Comparison of ENCODE assay signal across 26 cellular contexts in genomic region chr7:156124356-156124755, GRCh38.
"Had no signal": no experiment of that assay in that cellular context is flagged by ENCODE, and none has a peak within 500 bp of the region (broad histone marks: within the 10 kb centered on the region; RNA-seq: fewer than 3 reads in every experiment).

No MANE protein-coding gene starts in this region.

- H3K27ac ChIP-seq: colonic mucosa, coronary artery, dorsolateral prefrontal cortex, epithelial cell of prostate, esophagus muscularis mucosa, esophagus squamous epithelium, foreskin keratinocyte, gastrocnemius medialis, gastroesophageal sphincter had no signal

- ATAC-seq: effector memory CD8-positive, alpha-beta T cell; esophagus mucosa; foreskin keratinocyte; gastrocnemius medialis; gastroesophageal sphincter had no signal

- H3K4me3 Mint-ChIP-seq: dendritic cell treated with granulocyte-macrophage colony-stimulating factor and Interleukin-4, amounts not matched to agents 40 ng/mL and 50 ng/mL, for 4 days; effector memory CD8-positive, alpha-beta T cell; endodermal cell had no signal

- H3K9me3 ChIP-seq: colonic mucosa, esophagus muscularis mucosa, esophagus squamous epithelium, gastrocnemius medialis, gastroesophageal sphincter had no signal

- DNase-seq: colonic mucosa; cortex of kidney; dermis blood vessel endothelial cell; dorsolateral prefrontal cortex; effector CD4-positive, alpha-beta T cell; effector CD8-positive, alpha-beta T cell; effector memory CD4-positive, alpha-beta T cell; effector memory CD8-positive, alpha-beta T cell; erythroblast; esophagus squamous epithelium; foreskin fibroblast; foreskin keratinocyte; foreskin melanocyte; gastrocnemius medialis; glutamatergic neuron had no signal

- H3K36me3 ChIP-seq: colonic mucosa, esophagus muscularis mucosa, esophagus squamous epithelium, gastrocnemius medialis, gastroesophageal sphincter had no signal

- H3K4me1 Mint-ChIP-seq: endodermal cell had no signal

- H3K4me1 ChIP-seq: colonic mucosa, esophagus muscularis mucosa, foreskin keratinocyte, gastrocnemius medialis, gastroesophageal sphincter had no signal

- FAIRE-seq: colon, endometrium, endothelial cell of umbilical vein, frontal cortex had no signal

- H3K27ac Mint-ChIP-seq: dendritic cell treated with granulocyte-macrophage colony-stimulating factor and Interleukin-4, amounts not matched to agents 40 ng/mL and 50 ng/mL, for 4 days; effector memory CD8-positive, alpha-beta T cell; endodermal cell had no signal

- H3K4me3 ChIP-seq: colonic mucosa, coronary artery, dorsolateral prefrontal cortex, esophagus muscularis mucosa, esophagus squamous epithelium, gastrocnemius medialis, gastroesophageal sphincter had no signal

- H3K27me3 ChIP-seq: colonic mucosa, foreskin keratinocyte, gastrocnemius medialis had no signal

- H3K9me3 Mint-ChIP-seq: dendritic cell treated with granulocyte-macrophage colony-stimulating factor and Interleukin-4, amounts not matched to agents 40 ng/mL and 50 ng/mL, for 4 days; effector memory CD8-positive, alpha-beta T cell; endodermal cell had no signal
